Comparison of ENCODE assay signal across 2 cellular contexts in the genomic region with DNA sequence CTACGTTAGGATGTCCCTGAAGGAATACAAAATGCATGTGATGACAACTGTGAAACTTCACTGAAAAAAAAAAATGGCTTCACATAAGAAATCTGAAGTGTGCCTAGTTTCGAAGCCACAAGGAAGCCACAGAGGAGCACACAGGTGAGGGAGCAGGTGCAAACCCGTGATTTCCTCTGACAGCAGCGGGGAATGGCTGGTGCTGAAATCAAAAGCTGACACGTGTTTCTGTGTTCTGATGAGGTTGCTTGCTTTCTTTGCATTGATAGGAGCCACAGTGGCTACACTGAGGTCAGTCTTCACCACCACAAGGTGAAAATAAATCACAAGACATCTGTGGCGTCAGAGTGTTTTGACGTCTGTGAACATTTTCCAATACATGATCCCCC.
TF ChIP-seq lines count a peak whose summit lies in the region.

No MANE protein-coding gene starts in this region.

TF ChIP-seq in liver, 16 proteins besides CTCF, POLR2A, EP300 and RAD21 (continued from another document):
- TF ChIP-seq SP1 (IDR thresholded peaks at IDR 0.05): no peak

TF ChIP-seq in HepG2, 621 proteins besides CTCF, POLR2A, EP300 and RAD21 (continued from another document):
- no peak for TF ChIP-seq PBX3 (CRISPR knock-in tag; IDR thresholded peaks at IDR 0.05; ENCODE audit: borderline replicate concordance)
- TF ChIP-seq ZNF317 (CRISPR knock-in tag; IDR thresholded peaks at IDR 0.05): no peak
- TF ChIP-seq TFDP2 (CRISPR knock-in tag; IDR thresholded peaks at IDR 0.05): no peak
- no peak for TF ChIP-seq TEAD3 (CRISPR knock-in tag; optimal IDR thresholded peaks at IDR 0.05; ENCODE audit: borderline replicate concordance)
- no peak for TF ChIP-seq DBP (CRISPR knock-in tag; IDR thresholded peaks at IDR 0.05; ENCODE audit: not compliant biosample characterization)
- TF ChIP-seq, protein P1, sequence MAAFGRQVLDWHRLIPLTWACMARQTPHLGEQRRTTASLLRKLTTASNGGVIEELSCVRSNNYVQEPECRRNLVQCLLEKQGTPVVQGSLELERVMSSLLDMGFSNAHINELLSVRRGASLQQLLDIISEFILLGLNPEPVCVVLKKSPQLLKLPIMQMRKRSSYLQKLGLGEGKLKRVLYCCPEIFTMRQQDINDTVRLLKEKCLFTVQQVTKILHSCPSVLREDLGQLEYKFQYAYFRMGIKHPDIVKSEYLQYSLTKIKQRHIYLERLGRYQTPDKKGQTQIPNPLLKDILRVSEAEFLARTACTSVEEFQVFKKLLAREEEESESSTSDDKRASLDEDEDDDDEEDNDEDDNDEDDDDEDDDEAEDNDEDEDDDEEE (CRISPR knock-in tag; IDR thresholded peaks at IDR 0.05): no peak
- TF ChIP-seq ZNF44 (CRISPR knock-in tag; IDR thresholded peaks at IDR 0.05): no peak
- TF ChIP-seq ZNF883 (CRISPR knock-in tag; IDR thresholded peaks at IDR 0.05; ENCODE audit: not compliant biosample characterization): no peak
- TF ChIP-seq SNRNP70 (IDR thresholded peaks at IDR 0.05; ENCODE audit: low read depth, low read length): no peak
- no peak for TF ChIP-seq CBX2 (IDR thresholded peaks at IDR 0.05; ENCODE audit: low read depth, low read length)
- no peak for TF ChIP-seq CBX2 (CRISPR knock-in tag; IDR thresholded peaks at IDR 0.05; ENCODE audit: low read depth)
- no peak for TF ChIP-seq MBD4 (IDR thresholded peaks at IDR 0.05; ENCODE audit: borderline replicate concordance, low read length)
- TF ChIP-seq WIZ (CRISPR knock-in tag; IDR thresholded peaks at IDR 0.05): no peak
- no peak for TF ChIP-seq MAFF (IDR thresholded peaks at IDR 0.05; ENCODE audit: low read depth, low read length)
- no peak for TF ChIP-seq SCMH1 (CRISPR knock-in tag; IDR thresholded peaks at IDR 0.05; ENCODE audit: borderline replicate concordance)
- no peak for TF ChIP-seq ZNF564 (CRISPR knock-in tag; IDR thresholded peaks at IDR 0.05)
- TF ChIP-seq, protein P2, sequence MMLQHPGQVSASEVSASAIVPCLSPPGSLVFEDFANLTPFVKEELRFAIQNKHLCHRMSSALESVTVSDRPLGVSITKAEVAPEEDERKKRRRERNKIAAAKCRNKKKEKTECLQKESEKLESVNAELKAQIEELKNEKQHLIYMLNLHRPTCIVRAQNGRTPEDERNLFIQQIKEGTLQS (CRISPR knock-in tag; IDR thresholded peaks at IDR 0.05): no peak
- TF ChIP-seq, protein P3, sequence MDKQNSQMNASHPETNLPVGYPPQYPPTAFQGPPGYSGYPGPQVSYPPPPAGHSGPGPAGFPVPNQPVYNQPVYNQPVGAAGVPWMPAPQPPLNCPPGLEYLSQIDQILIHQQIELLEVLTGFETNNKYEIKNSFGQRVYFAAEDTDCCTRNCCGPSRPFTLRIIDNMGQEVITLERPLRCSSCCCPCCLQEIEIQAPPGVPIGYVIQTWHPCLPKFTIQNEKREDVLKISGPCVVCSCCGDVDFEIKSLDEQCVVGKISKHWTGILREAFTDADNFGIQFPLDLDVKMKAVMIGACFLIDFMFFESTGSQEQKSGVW (CRISPR knock-in tag; IDR thresholded peaks at IDR 0.05; ENCODE audit: borderline replicate concordance): no peak
